12 cellular contexts compared by ENCODE assay signal in genomic region chr1:212754193-212754592, GRCh38. TPM values are rescaled to one million over a fixed set of nuclear protein-coding genes. Genes with fewer than 3 reads are reported as not detected.
DNase-seq lines count a peak whose midpoint lies in the region; ATAC-seq, FAIRE-seq and TF ChIP-seq lines count a peak whose summit lies in the region.
"Had no signal": no experiment of that assay in that cellular context is flagged by ENCODE, and none has a peak within 500 bp of the region (broad histone marks: within the 10 kb centered on the region; RNA-seq: fewer than 3 reads in every experiment).

No MANE protein-coding gene starts in this region.

- H2AFZ ChIP-seq in Karpas-422 (ENCODE audit: low read length) = no peak overlapping the region

- no peaks in the 10 kb centered on the region for H3K9me2 ChIP-seq in Karpas-422 (replicated peaks; ENCODE audit: insufficient read depth, low read length)

- peak overlapping the region; percentile 32; the same call in 1 of the 2 replicates for H3K9ac ChIP-seq in Karpas-422 (ENCODE audit: low read length)

- peak overlapping the region; percentile 9; the same call in 1 of the 2 replicates for H3K27ac ChIP-seq in Karpas-422 (ENCODE audit: low read length)
- H3K27ac ChIP-seq in A673 (ENCODE audit: low read depth, low read length, poor library complexity, severe bottlenecking) = no peak overlapping the region
- H3K27ac ChIP-seq: prostate gland had no signal

- FAIRE-seq in RCC 7860 (lab: Jason Lieb, UNC) = no peak
- FAIRE-seq: G401.6 had no signal

- peak; percentile 50 for ATAC-seq in GM21423 (IDR thresholded peaks at IDR 0.05; ENCODE audit: unreplicated experiment)
- no peak for ATAC-seq in HG02981 (IDR thresholded peaks at IDR 0.05; ENCODE audit: unreplicated experiment)

- H3K9me3 ChIP-seq in Karpas-422 (ENCODE audit: low read length) (no peaks in the 10 kb centered on the region), A673 (ENCODE audit: low read depth, low read length, poor library complexity, severe bottlenecking) (no peaks in the 10 kb centered on the region)
- H3K9me3 ChIP-seq: prostate gland had no signal

- peak overlapping the region; percentile 63 for H3K4me2 ChIP-seq in Karpas-422 (ENCODE audit: low read depth, low read length, poor library complexity, severe bottlenecking)

- H3K4me1 ChIP-seq in Karpas-422 (ENCODE audit: low read length) = peaks cover 29% of the 10 kb centered on the region
- H3K4me1 ChIP-seq in A673 (ENCODE audit: insufficient read depth, low read length, poor library complexity, severe bottlenecking) = peaks cover 14% of the 10 kb centered on the region
- H3K4me1 ChIP-seq: prostate gland had no signal

- CTCF ChIA-PET in GM10248 (lab: Yijun Ruan, JAX) (interaction anchor here (0.9 to 3.5 kb wide), 7 partner anchors 8 to 240 kb away, joined by 3 to 16 read pairs (median 6); no protein-coding TSS in a partner anchor), A673 (lab: Charles Lee) (interaction anchor here (0.5 kb wide), 1 partner anchor 1803 kb away, joined by 3 read pairs; no protein-coding TSS in a partner anchor)

- POLR2A ChIA-PET in GM10248 (lab: Yijun Ruan, JAX) = no interaction called here
- POLR2A ChIA-PET in A673 (lab: Charles Lee; ENCODE audit: low non-redundant PET) = no interaction called here

- no TSS peak for BruUV-seq in A673 (replicated peaks; lab: Mats Ljungman, UMichigan)

- TF ChIP-seq CTCF in GM10248 (IDR thresholded peaks at IDR 0.05; ENCODE audit: control extremely low read depth, extremely low read depth, low read depth, missing control alignments) (no peak), A673 (conservative IDR thresholded peaks at IDR 0.05; ENCODE audit: low read depth, low read length) (no peak)

- H3K4me3 ChIP-seq in Karpas-422 (ENCODE audit: low read length) (peak overlapping the region; percentile 35; the same call in 1 of the 2 replicates), A673 (ENCODE audit: low read depth, low read length, poor library complexity, severe bottlenecking) (no peak overlapping the region)
- H3K4me3 ChIP-seq: prostate gland had no signal

- intact Hi-C loops in A673 (cut with micrococcal nuclease; ENCODE audit: unreplicated experiment) = loop anchor here (10.0 kb wide), 1 partner anchor 241 kb away; no protein-coding TSS in a partner anchor

- H3K27me3 ChIP-seq in Karpas-422 (ENCODE audit: low read length) (no peaks in the 10 kb centered on the region), A673 (replicated peaks; ENCODE audit: insufficient read depth, low read depth, low read length, poor library complexity) (no peaks in the 10 kb centered on the region)

- DNase-seq in GM10248 (ENCODE audit: extremely low spot score) = peak; percentile 31
- DNase-seq in Karpas-422 = peak; percentile 58
- peak; percentile 14 for DNase-seq in central memory CD4-positive, alpha-beta T cell
- DNase-seq in A673 (ENCODE audit: low spot score) = no peak
- DNase-seq in mesenteric fat pad (ENCODE audit: low spot score) = no peak
- DNase-seq in RCC 7860 (ENCODE audit: low spot score) = no peak
- DNase-seq: NCI-H69 had no signal

- H4K20me1 ChIP-seq in Karpas-422 (ENCODE audit: insufficient read depth, low read depth, low read length) = no peaks in the 10 kb centered on the region; the same call in 1 of the 2 replicates

- H3K79me2 ChIP-seq in Karpas-422 (ENCODE audit: low read length) = peaks cover 77% of the 10 kb centered on the region

- no peaks in the 10 kb centered on the region; the same call in 1 of the 2 replicates for H3K36me3 ChIP-seq in Karpas-422 (ENCODE audit: insufficient read depth, low read length)
- H3K36me3 ChIP-seq in A673 (ENCODE audit: insufficient read depth, low read length, poor library complexity, severe bottlenecking) = no peaks in the 10 kb centered on the region
- H3K36me3 ChIP-seq: prostate gland had no signal

RNA-seq across cellular contexts. Expression of gene NSL1, which starts 37.4 kb away (rescaled TPM):
- 64.0 and 65.9 TPM in 2 replicates for total RNA-seq in Karpas-422 (2014; rRNA removed; shearing (Covaris generic); ENCODE audit: low replicate concordance)
- total RNA-seq in A673 (2021) = 48.5 and 53.6 TPM in 2 replicates
- 28.3 TPM for total RNA-seq in mesenteric fat pad

RNA-seq across cellular contexts. Expression of gene TATDN3, which starts 37.5 kb away (rescaled TPM):
- 34.1 and 47.6 TPM in 2 replicates for total RNA-seq in Karpas-422 (2014; rRNA removed; shearing (Covaris generic); ENCODE audit: low replicate concordance)
- total RNA-seq in A673 (2021) = 17.3 and 22.6 TPM in 2 replicates
- 22.4 TPM for total RNA-seq in mesenteric fat pad

RNA-seq across cellular contexts. Expression of gene BATF3, which starts 54.6 kb away (rescaled TPM):
- total RNA-seq in Karpas-422 (2014; rRNA removed; shearing (Covaris generic); ENCODE audit: low replicate concordance) = 4.4 and 7.7 TPM in 2 replicates
- total RNA-seq in A673 (2021) = 4.1 and 6.9 TPM in 2 replicates
- total RNA-seq in mesenteric fat pad = 18.8 TPM
- total RNA-seq: epithelial cell of proximal tubule had no signal

Comparison
In these comparisons a context has a peak if more than half of its experiments do, and no peak if none do; other contexts are left out.
1. DNase-seq: peak in GM10248 (single experiment), Karpas-422 (single experiment) and central memory CD4-positive, alpha-beta T cell (single experiment); none in A673 (single experiment), mesenteric fat pad (single experiment) and RCC 7860 (single experiment).